1 cellular context compared by ENCODE assay signal in genomic region chr17:8462564-8462963, GRCh38.
TF ChIP-seq lines count a peak whose summit lies in the region.

No MANE protein-coding gene starts in this region.

TF ChIP-seq in GM23338, 12 proteins besides CTCF, POLR2A, EP300 and RAD21:
- TF ChIP-seq ETS1 (IDR thresholded peaks at IDR 0.05) (no peak), ZNF462 (CRISPR knock-in tag; IDR thresholded peaks at IDR 0.05) (no peak), POLR2AphosphoS5 (IDR thresholded peaks at IDR 0.05; ENCODE audit: low read depth) (no peak), REST (IDR thresholded peaks at IDR 0.05; ENCODE audit: unreplicated experiment) (no peak), EZH2 (IDR thresholded peaks at IDR 0.05; ENCODE audit: low read depth, unreplicated experiment) (no peak), ZNF114 (CRISPR knock-in tag; IDR thresholded peaks at IDR 0.05) (no peak), ZNF331 (CRISPR knock-in tag; IDR thresholded peaks at IDR 0.05; ENCODE audit: low read depth) (no peak), STAT1 (IDR thresholded peaks at IDR 0.05; ENCODE audit: unreplicated experiment) (no peak), CREB1 (CRISPR knock-in tag; IDR thresholded peaks at IDR 0.05; ENCODE audit: low read depth) (no peak), EZH2phosphoT487 (IDR thresholded peaks at IDR 0.05; ENCODE audit: unreplicated experiment) (no peak), NANOG (IDR thresholded peaks at IDR 0.05; ENCODE audit: borderline replicate concordance) (no peak), JUNB (IDR thresholded peaks at IDR 0.05; ENCODE audit: unreplicated experiment) (no peak)
